In the genomic region with DNA sequence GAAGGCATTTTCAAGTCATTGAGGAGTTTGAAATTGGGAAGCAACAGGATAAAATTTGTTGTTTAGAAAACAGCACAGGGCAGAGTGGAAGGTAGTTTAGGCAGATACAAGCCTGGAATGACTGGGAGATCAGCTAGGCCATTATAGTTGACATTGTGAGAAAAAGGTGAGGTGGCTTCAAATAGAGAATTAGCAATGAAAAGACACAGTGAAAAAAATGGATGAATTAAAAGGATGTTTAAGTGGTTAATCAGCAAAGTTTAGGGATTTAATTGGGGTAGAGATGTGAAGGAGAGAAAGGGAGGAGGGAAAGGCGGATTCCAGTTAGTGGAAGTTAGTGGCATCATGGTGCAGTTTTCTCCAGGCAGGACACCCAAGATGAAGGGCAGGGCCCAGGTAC, we compare ENCODE assay signal across 39 cellular contexts.
"Had no signal": no experiment of that assay in that cellular context is flagged by ENCODE, and none has a peak within 500 bp of the region (broad histone marks: within the 10 kb centered on the region; RNA-seq: fewer than 3 reads in every experiment).

No MANE protein-coding gene starts in this region.

- H3K27me3 Mint-ChIP-seq: activated naive CD4-positive, alpha-beta T cell treated with anti-CD3 and anti-CD28 coated beads, Interleukin-2, amount 10 ng/mL, durations not matched to agents 7 days and 5 days; activated naive CD4-positive, alpha-beta T cell treated with anti-CD3 and anti-CD28 coated beads, Interleukin-2, amount 50 U/mL, for 24 hours; activated naive CD8-positive, alpha-beta T cell; activated naive CD8-positive, alpha-beta T cell treated with anti-CD3 and anti-CD28 coated beads for 36 hours; activated naive CD8-positive, alpha-beta T cell treated with anti-CD3 and anti-CD28 coated beads, Interleukin-2, amount 10 ng/mL, durations not matched to agents 7 days and 5 days; activated naive CD8-positive, alpha-beta T cell treated with anti-CD3 and anti-CD28 coated beads, Interleukin-2, amount 50 U/mL, for 24 hours; activated T-cell treated with anti-CD3 and anti-CD28 coated beads, Interleukin-2, amount 50 U/mL, for 24 hours; activated T-helper 17 cell treated with anti-CD3 and anti-CD28 coated beads, Interleukin-2, amount 50 U/mL, for 72 hours; central memory CD8-positive, alpha-beta T cell had no signal

- H3K27ac Mint-ChIP-seq: activated naive CD4-positive, alpha-beta T cell treated with anti-CD3 and anti-CD28 coated beads for 36 hours; activated naive CD4-positive, alpha-beta T cell treated with anti-CD3 and anti-CD28 coated beads, Interleukin-2, amount 10 ng/mL, durations not matched to agents 7 days and 5 days; activated naive CD4-positive, alpha-beta T cell treated with anti-CD3 and anti-CD28 coated beads, Interleukin-2, amount 50 U/mL, for 24 hours; activated naive CD8-positive, alpha-beta T cell; activated naive CD8-positive, alpha-beta T cell treated with anti-CD3 and anti-CD28 coated beads for 36 hours; activated naive CD8-positive, alpha-beta T cell treated with anti-CD3 and anti-CD28 coated beads, Interleukin-2, amount 10 ng/mL, durations not matched to agents 7 days and 5 days; activated naive CD8-positive, alpha-beta T cell treated with anti-CD3 and anti-CD28 coated beads, Interleukin-2, amount 50 U/mL, for 24 hours; activated T-cell treated with anti-CD3 and anti-CD28 coated beads, Interleukin-2, amount 50 U/mL, for 24 hours; activated T-cell treated with anti-CD3 and anti-CD28 coated beads, Interleukin-2, amount 50 U/mL, for 72 hours; activated T-helper 1 cell treated with anti-CD3 and anti-CD28 coated beads, Interleukin-12 subunit alpha, Interleukin-12 subunit beta, Interleukin-2, Interleukin-4 antibody, amounts not matched to agents 30 ng/mL and 10 ng/mL and 1 ng/mL, durations not matched to agents 14 hours and 24 hours and 36 hours; activated T-helper 17 cell treated with anti-CD3 and anti-CD28 coated beads, Interleukin-2, amount 50 U/mL, for 72 hours; activated T-helper 2 cell treated with anti-CD3 and anti-CD28 coated beads, Interferon-gamma antibody, Interleukin-2, Interleukin-4, amounts not matched to agents 10 μg/mL and 5 μg/mL and 100 μg/mL, durations not matched to agents 14 hours and 24 hours and 36 hours; brain had no signal

- H3K36me3 Mint-ChIP-seq: activated naive CD4-positive, alpha-beta T cell treated with anti-CD3 and anti-CD28 coated beads, Interleukin-2, amount 10 ng/mL, durations not matched to agents 7 days and 5 days; activated naive CD4-positive, alpha-beta T cell treated with anti-CD3 and anti-CD28 coated beads, Interleukin-2, amount 50 U/mL, for 24 hours; activated naive CD8-positive, alpha-beta T cell; activated naive CD8-positive, alpha-beta T cell treated with anti-CD3 and anti-CD28 coated beads for 36 hours; activated naive CD8-positive, alpha-beta T cell treated with anti-CD3 and anti-CD28 coated beads, Interleukin-2, amount 10 ng/mL, durations not matched to agents 7 days and 5 days; brain had no signal

- H3K27ac ChIP-seq: adrenal gland, ascending aorta, body of pancreas, brain microvascular endothelial cell, breast epithelium, cardiac muscle cell had no signal

- H3K4me3 Mint-ChIP-seq: activated naive CD4-positive, alpha-beta T cell treated with anti-CD3 and anti-CD28 coated beads for 36 hours; activated naive CD4-positive, alpha-beta T cell treated with anti-CD3 and anti-CD28 coated beads, Interleukin-2, amount 10 ng/mL, durations not matched to agents 7 days and 5 days; activated naive CD4-positive, alpha-beta T cell treated with anti-CD3 and anti-CD28 coated beads, Interleukin-2, amount 50 U/mL, for 24 hours; activated naive CD8-positive, alpha-beta T cell; activated naive CD8-positive, alpha-beta T cell treated with anti-CD3 and anti-CD28 coated beads for 36 hours; activated naive CD8-positive, alpha-beta T cell treated with anti-CD3 and anti-CD28 coated beads, Interleukin-2, amount 10 ng/mL, durations not matched to agents 7 days and 5 days; activated naive CD8-positive, alpha-beta T cell treated with anti-CD3 and anti-CD28 coated beads, Interleukin-2, amount 50 U/mL, for 24 hours; activated T-cell treated with anti-CD3 and anti-CD28 coated beads, Interleukin-2, amount 50 U/mL, for 24 hours; activated T-cell treated with anti-CD3 and anti-CD28 coated beads, Interleukin-2, amount 50 U/mL, for 4 hours; activated T-cell treated with anti-CD3 and anti-CD28 coated beads, Interleukin-2, amount 50 U/mL, for 72 hours; activated T-helper 1 cell treated with anti-CD3 and anti-CD28 coated beads, Interleukin-12 subunit alpha, Interleukin-12 subunit beta, Interleukin-2, Interleukin-4 antibody, amounts not matched to agents 30 ng/mL and 10 ng/mL and 1 ng/mL, durations not matched to agents 14 hours and 24 hours and 36 hours; activated T-helper 17 cell treated with anti-CD3 and anti-CD28 coated beads, Interleukin-2, amount 50 U/mL, for 72 hours; brain; central memory CD8-positive, alpha-beta T cell had no signal

- H3K9me3 Mint-ChIP-seq: activated T-helper 17 cell treated with anti-CD3 and anti-CD28 coated beads, Interleukin-2, amount 50 U/mL, for 72 hours; brain had no signal

- DNase-seq: activated effector memory CD4-positive, alpha-beta T cell treated with anti-CD3 and anti-CD28 coated beads, Interleukin-2, amount 50 U/mL, for 16 hours; activated effector memory CD4-positive, alpha-beta T cell treated with Interleukin-2 at 50 U/mL for 16 hours; activated gamma-delta T cell; activated gamma-delta T cell treated with Interleukin-2 at 50 U/mL for 16 hours; activated naive CD4-positive, alpha-beta T cell; activated naive CD4-positive, alpha-beta T cell treated with anti-CD3 and anti-CD28 coated beads for 36 hours; activated naive CD4-positive, alpha-beta T cell treated with anti-CD3 and anti-CD28 coated beads, Interleukin-2, amount 10 ng/mL, durations not matched to agents 7 days and 5 days; activated naive CD4-positive, alpha-beta T cell treated with anti-CD3 and anti-CD28 coated beads, Interleukin-2, amount 50 U/mL, for 16 hours; activated naive CD4-positive, alpha-beta T cell treated with Interleukin-2 at 50 U/mL for 16 hours; activated naive CD8-positive, alpha-beta T cell treated with anti-CD3 and anti-CD28 coated beads for 36 hours; activated naive CD8-positive, alpha-beta T cell treated with anti-CD3 and anti-CD28 coated beads, Interleukin-2, amount 10 ng/mL, durations not matched to agents 7 days and 5 days; activated naive CD8-positive, alpha-beta T cell treated with anti-CD3 and anti-CD28 coated beads, Interleukin-2, amount 50 U/mL, for 24 hours; activated T-cell treated with anti-CD3 and anti-CD28 coated beads, Interleukin-2, amount 50 U/mL, for 1 hour; activated T-cell treated with anti-CD3 and anti-CD28 coated beads, Interleukin-2, amount 50 U/mL, for 24 hours; activated T-cell treated with anti-CD3 and anti-CD28 coated beads, Interleukin-2, amount 50 U/mL, for 4 hours; activated T-cell treated with anti-CD3 and anti-CD28 coated beads, Interleukin-2, amount 50 U/mL, for 48 hours; activated T-cell treated with anti-CD3 and anti-CD28 coated beads, Interleukin-2, amount 50 U/mL, for 72 hours; adrenal gland; amniotic stem cell; amygdala; anterior cingulate cortex; aorta; body of pancreas; brain microvascular endothelial cell; caudate nucleus; central memory CD4-positive, alpha-beta T cell; cerebellar nuclear complex had no signal

- H3K4me3 ChIP-seq: adrenal gland, ascending aorta, body of pancreas, breast epithelium, cardiac muscle cell had no signal

- H3K4me1 ChIP-seq: adrenal gland, ascending aorta, body of pancreas, breast epithelium had no signal

- H3K27me3 ChIP-seq: adrenal gland, ascending aorta, body of pancreas, brain microvascular endothelial cell, breast epithelium, cardiac muscle cell had no signal

- H3K36me3 ChIP-seq: adrenal gland, ascending aorta, brain microvascular endothelial cell, breast epithelium, cardiac muscle cell had no signal

- ATAC-seq: activated naive CD8-positive, alpha-beta T cell treated with anti-CD3 and anti-CD28 coated beads, Interleukin-2, amount 50 U/mL, for 24 hours; activated T-cell treated with anti-CD3 and anti-CD28 coated beads, Interleukin-2, amount 50 U/mL, for 4 hours; activated T-cell treated with anti-CD3 and anti-CD28 coated beads, Interleukin-2, amount 50 U/mL, for 72 hours; activated T-helper 17 cell treated with anti-CD3 and anti-CD28 coated beads, Interleukin-2, amount 50 U/mL, for 72 hours; body of pancreas had no signal

- H3K4me1 Mint-ChIP-seq: activated naive CD4-positive, alpha-beta T cell treated with anti-CD3 and anti-CD28 coated beads, Interleukin-2, amount 10 ng/mL, durations not matched to agents 7 days and 5 days; activated naive CD4-positive, alpha-beta T cell treated with anti-CD3 and anti-CD28 coated beads, Interleukin-2, amount 50 U/mL, for 24 hours; activated naive CD8-positive, alpha-beta T cell treated with anti-CD3 and anti-CD28 coated beads for 36 hours; activated naive CD8-positive, alpha-beta T cell treated with anti-CD3 and anti-CD28 coated beads, Interleukin-2, amount 10 ng/mL, durations not matched to agents 7 days and 5 days; activated naive CD8-positive, alpha-beta T cell treated with anti-CD3 and anti-CD28 coated beads, Interleukin-2, amount 50 U/mL, for 24 hours; activated T-helper 17 cell treated with anti-CD3 and anti-CD28 coated beads, Interleukin-2, amount 50 U/mL, for 72 hours; brain; central memory CD8-positive, alpha-beta T cell had no signal

- H3K9me3 ChIP-seq: adrenal gland, ascending aorta, body of pancreas, breast epithelium had no signal

- FAIRE-seq: astrocyte, bronchial epithelial cell had no signal
